In the genomic region with DNA sequence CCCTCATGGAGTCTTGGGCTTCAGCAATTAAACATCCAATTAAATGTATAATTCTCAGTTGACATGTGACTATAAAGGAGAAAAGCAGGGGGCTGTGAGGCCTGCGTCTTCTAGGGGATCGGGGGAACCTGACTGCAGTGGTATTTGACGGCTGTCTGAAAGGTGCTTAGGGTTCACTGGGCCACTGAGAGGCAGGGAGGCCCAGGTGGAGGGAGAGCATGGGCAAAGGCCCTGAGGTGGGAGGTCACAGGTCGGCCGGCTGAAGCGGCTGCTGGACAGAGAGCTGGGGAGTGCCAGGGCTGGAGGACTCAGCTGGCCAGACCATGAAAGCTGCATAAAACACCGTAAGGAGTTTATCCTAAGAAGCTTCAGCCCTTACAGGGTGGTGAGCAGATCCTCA, we compare ENCODE assay signal across 10 cellular contexts. TPM values are rescaled to one million over a fixed set of nuclear protein-coding genes. Genes with fewer than 3 reads are reported as not detected.
DNase-seq lines count a peak whose midpoint lies in the region; ATAC-seq and TF ChIP-seq lines count a peak whose summit lies in the region.
"Had no signal": no experiment of that assay in that cellular context is flagged by ENCODE, and none has a peak within 500 bp of the region (broad histone marks: within the 10 kb centered on the region; RNA-seq: fewer than 3 reads in every experiment).

No MANE protein-coding gene starts in this region.

- DNase-seq in chondrocyte (ENCODE audit: low spot score) (no peak), thoracic aorta (ENCODE audit: low spot score) (no peak), AML-193 (lab: John Stamatoyannopoulos, UW) (no peak), NCI-H526 treated with DMSO at 0.1 percent for 48 hours (lab: John Stamatoyannopoulos, UW) (no peak)
- DNase-seq: activated CD8-positive, alpha-beta memory T cell treated with anti-CD3 and anti-CD28 coated beads, Interleukin-2, amount 50 U/mL, for 4 hours; stimulated activated CD4-positive, alpha-beta T cell treated with anti-CD3 and anti-CD28 coated beads, Interleukin-15, amount 100 ng/mL, for 24 hours had no signal

- peaks cover 2% of the 10 kb centered on the region for H3K36me3 Mint-ChIP-seq in IgD-negative memory B cell
- H3K36me3 Mint-ChIP-seq in chondrocyte (ENCODE audit: low read depth) = peaks cover 8% of the 10 kb centered on the region

- H3K9me3 Mint-ChIP-seq in IgD-negative memory B cell = no peaks in the 10 kb centered on the region
- no peaks in the 10 kb centered on the region for H3K9me3 Mint-ChIP-seq in chondrocyte (ENCODE audit: low read depth)

- no peak overlapping the region for H3K9ac ChIP-seq in mucosa of rectum (ENCODE audit: low read depth in 1 of 2, low read length in 2 of 2)

- H3K36me3 ChIP-seq in mucosa of rectum (ENCODE audit: control insufficient read depth in 2 of 2, insufficient read depth in 2 of 2, low read length in 2 of 2) (peaks cover 5 to 6% of the 10 kb centered on the region in 2 donors), thoracic aorta (no peaks in the 10 kb centered on the region)

- H3K4me3 ChIP-seq in mucosa of rectum (ENCODE audit: low read length in 2 of 2) (no peak overlapping the region), thoracic aorta (no peak overlapping the region)

- ATAC-seq in thoracic aorta (ENCODE audit: insufficient number of reproducible peaks, low FRiP score, low read depth) = no peak
- no peak for ATAC-seq in GM21786 (IDR thresholded peaks at IDR 0.05; ENCODE audit: unreplicated experiment)
- ATAC-seq in GM19463 (IDR thresholded peaks at IDR 0.05; ENCODE audit: unreplicated experiment) = no peak

- H3K4me1 Mint-ChIP-seq in IgD-negative memory B cell (peaks cover 25 to 28% (median 25%) of the 10 kb centered on the region in 3 donors), chondrocyte (ENCODE audit: low read depth) (peaks cover 82% of the 10 kb centered on the region)

- peak overlapping the region; percentile 83 to 86 for H3K27ac ChIP-seq in mucosa of rectum (ENCODE audit: low read depth in 2 of 2, low read length in 2 of 2)
- H3K27ac ChIP-seq in thoracic aorta = peak overlapping the region; percentile 97 to 100

- H3K27me3 ChIP-seq in mucosa of rectum (ENCODE audit: control insufficient read depth in 2 of 2, insufficient read depth in 2 of 2, low read length in 2 of 2) = no peaks in the 10 kb centered on the region
- no peaks in the 10 kb centered on the region for H3K27me3 ChIP-seq in thoracic aorta (replicated peaks; ENCODE audit: insufficient read depth)

- no peak for TF ChIP-seq CTCF in chondrocyte (IDR thresholded peaks at IDR 0.05)
- TF ChIP-seq CTCF in thoracic aorta (IDR thresholded peaks at IDR 0.05) = no peak

- H3K27ac Mint-ChIP-seq in IgD-negative memory B cell (peak overlapping the region in 2 of 3 donors; percentile 25 to 86), chondrocyte (ENCODE audit: unreplicated experiment) (peak overlapping the region; percentile 96)

- H3K27me3 Mint-ChIP-seq in IgD-negative memory B cell (no peaks in the 10 kb centered on the region), chondrocyte (ENCODE audit: low read depth) (no peaks in the 10 kb centered on the region)

- H3K9me3 ChIP-seq in mucosa of rectum (ENCODE audit: control insufficient read depth in 2 of 2, low read length in 2 of 2) (no peaks in the 10 kb centered on the region), thoracic aorta (no peaks in the 10 kb centered on the region)

- H3K4me3 Mint-ChIP-seq in IgD-negative memory B cell (peak overlapping the region in 1 of 4 donors; percentile 39), chondrocyte (ENCODE audit: unreplicated experiment) (no peak overlapping the region)

- H3K4me1 ChIP-seq in mucosa of rectum (ENCODE audit: control insufficient read depth in 2 of 2, insufficient read depth in 2 of 2, low read length in 2 of 2) (peaks cover 56 to 59% of the 10 kb centered on the region in 2 donors), thoracic aorta (ENCODE audit: control insufficient read depth in 1 of 2, low read depth in 2 of 2) (peaks cover 56 to 96% of the 10 kb centered on the region in 2 donors)

RNA-seq across cellular contexts. Expression of a gene that starts 23.9 kb away (rescaled TPM):
- polyA plus RNA-seq in IgD-negative memory B cell = 55.8 TPM
- total RNA-seq in chondrocyte (141 to 154 TPM (median 148 TPM) in 3 replicates), thoracic aorta (100 to 1,000 TPM; 141 to 230 TPM)
